Comparison of ENCODE assay signal across 1 cellular context in genomic region chr13:109773276-109773675, GRCh38.
TF ChIP-seq lines count a peak whose summit lies in the region.

No MANE protein-coding gene starts in this region.

TF ChIP-seq in GM23338, 12 proteins besides CTCF, POLR2A, EP300 and RAD21:
- TF ChIP-seq REST (IDR thresholded peaks at IDR 0.05; ENCODE audit: unreplicated experiment) (no peak), ZNF331 (CRISPR knock-in tag; IDR thresholded peaks at IDR 0.05; ENCODE audit: low read depth) (no peak), JUNB (IDR thresholded peaks at IDR 0.05; ENCODE audit: unreplicated experiment) (no peak)
